ENCODE assay signal across 18 cellular contexts in genomic region chr1:41524676-41525675, GRCh38. TPM values are rescaled to one million over a fixed set of nuclear protein-coding genes. Genes with fewer than 3 reads are reported as not detected.
DNase-seq lines count a peak whose midpoint lies in the region; ATAC-seq and TF ChIP-seq lines count a peak whose summit lies in the region.
"Had no signal": no experiment of that assay in that cellular context is flagged by ENCODE, and none has a peak within 500 bp of the region (broad histone marks: within the 10 kb centered on the region; RNA-seq: fewer than 3 reads in every experiment).

No MANE protein-coding gene starts in this region.

- H2AK5ac ChIP-seq in trophoblast cell (ENCODE audit: low read length): no peak overlapping the region

- H3K4me2 ChIP-seq in trophoblast cell (ENCODE audit: low read length): no peak overlapping the region
- H3K4me2 ChIP-seq: A549, BLaER1 had no signal

- peaks cover 13% of the 10 kb centered on the region for H3K4me1 Mint-ChIP-seq in activated CD4-positive, alpha-beta T cell treated with anti-CD3 and anti-CD28 coated beads, Interleukin-2, amount 10 ng/mL, durations not matched to agents 24 days and 14 days
- H3K4me1 Mint-ChIP-seq in neural crest cell: peaks cover 9% of the 10 kb centered on the region
- H3K4me1 Mint-ChIP-seq in effector memory CD8-positive, alpha-beta T cell (ENCODE audit: low read depth in 2 of 2): peaks cover 6% of the 10 kb centered on the region in 2 donors

- no peak overlapping the region for H3K4ac ChIP-seq in trophoblast cell (ENCODE audit: low read depth, low read length)

- TF ChIP-seq CTCF in A673 (conservative IDR thresholded peaks at IDR 0.05; ENCODE audit: low read depth, low read length) (no peak), neural crest cell (conservative IDR thresholded peaks at IDR 0.05) (no peak)

- no peak overlapping the region for H3K18ac ChIP-seq in trophoblast cell (ENCODE audit: low read length)

- H3K79me2 ChIP-seq in trophoblast cell (ENCODE audit: control insufficient read depth, insufficient read depth, low read length, poor library complexity): peaks cover 6% of the 10 kb centered on the region

- H3K4me3 Mint-ChIP-seq in activated CD4-positive, alpha-beta T cell treated with anti-CD3 and anti-CD28 coated beads, Interleukin-2, amount 10 ng/mL, durations not matched to agents 24 days and 14 days: no peak overlapping the region
- no peak overlapping the region for H3K4me3 Mint-ChIP-seq in neural crest cell
- no peak overlapping the region for H3K4me3 Mint-ChIP-seq in effector memory CD8-positive, alpha-beta T cell
- H3K4me3 Mint-ChIP-seq: CD14-positive monocyte; CD4-positive, alpha-beta memory T cell had no signal

- H3K27ac Mint-ChIP-seq in activated CD4-positive, alpha-beta T cell treated with anti-CD3 and anti-CD28 coated beads, Interleukin-2, amount 10 ng/mL, durations not matched to agents 24 days and 14 days: peak overlapping the region; percentile 15
- peak overlapping the region; percentile 43 for H3K27ac Mint-ChIP-seq in neural crest cell (ENCODE audit: unreplicated experiment)
- no peak overlapping the region for H3K27ac Mint-ChIP-seq in effector memory CD8-positive, alpha-beta T cell

- no peaks in the 10 kb centered on the region for H3K4me1 ChIP-seq in A673 (ENCODE audit: insufficient read depth, low read length, poor library complexity, severe bottlenecking)
- H3K4me1 ChIP-seq in trophoblast cell (ENCODE audit: control insufficient read depth in 1 of 2, insufficient read depth in 2 of 2, low read length in 2 of 2): peaks cover 21% of the 10 kb centered on the region in 2 experiments
- H3K4me1 ChIP-seq: A549, BLaER1, HAP-1 had no signal

- H2BK5ac ChIP-seq in trophoblast cell (ENCODE audit: low read depth, low read length, poor library complexity): no peak overlapping the region

- peaks cover 18% of the 10 kb centered on the region for H3K79me1 ChIP-seq in trophoblast cell (ENCODE audit: low read length)

- H2AFZ ChIP-seq in trophoblast cell (ENCODE audit: insufficient read depth, low read length, poor library complexity): no peak overlapping the region
- H2AFZ ChIP-seq: GM23248 had no signal

- H3K36me3 Mint-ChIP-seq in activated CD4-positive, alpha-beta T cell treated with anti-CD3 and anti-CD28 coated beads, Interleukin-2, amount 10 ng/mL, durations not matched to agents 24 days and 14 days (ENCODE audit: low read depth): peaks cover 70% of the 10 kb centered on the region
- H3K36me3 Mint-ChIP-seq in neural crest cell (ENCODE audit: low read depth): no peaks in the 10 kb centered on the region
- H3K36me3 Mint-ChIP-seq in effector memory CD8-positive, alpha-beta T cell (ENCODE audit: insufficient read depth): peaks cover 6% of the 10 kb centered on the region

- H3K4me3 ChIP-seq in A673 (ENCODE audit: low read depth, low read length, poor library complexity, severe bottlenecking) (no peak overlapping the region), trophoblast cell (ENCODE audit: low read depth, low read length) (no peak overlapping the region)
- H3K4me3 ChIP-seq: A549, BLaER1, GM23248, HAP-1 had no signal

- no peak overlapping the region for H3K14ac ChIP-seq in trophoblast cell (ENCODE audit: low read length)

- H3K27ac ChIP-seq in A673 (ENCODE audit: low read depth, low read length, poor library complexity, severe bottlenecking) (no peak overlapping the region), trophoblast cell (ENCODE audit: low read depth, low read length) (no peak overlapping the region)
- H3K27ac ChIP-seq: 22Rv1, A549, BLaER1, GM23248, HL-60 had no signal

- no peak overlapping the region for H4K12ac ChIP-seq in trophoblast cell (ENCODE audit: low read depth, low read length)

- BruUV-seq in A673 (replicated peaks; lab: Mats Ljungman, UMichigan): no TSS peak

- peak overlapping the region; percentile 22 for H4K91ac ChIP-seq in trophoblast cell (ENCODE audit: low read depth, low read length)

- H3K9ac ChIP-seq in trophoblast cell (ENCODE audit: low read length): no peak overlapping the region
- H3K9ac ChIP-seq: BLaER1, GM23248 had no signal

- CTCF ChIA-PET in A673 (lab: Charles Lee): interaction anchor here (0.9 kb wide), 1 partner anchor 9 kb away, joined by 3 read pairs; no protein-coding TSS in a partner anchor

- intact Hi-C loops in activated CD4-positive, alpha-beta T cell treated with anti-CD3 and anti-CD28 coated beads, Interleukin-2, amount 10 ng/mL, durations not matched to agents 24 days and 14 days (cut with micrococcal nuclease): no loop called here
- intact Hi-C loops in A673 (cut with micrococcal nuclease; ENCODE audit: unreplicated experiment): no loop called here

- ATAC-seq in HG03520 (IDR thresholded peaks at IDR 0.05; ENCODE audit: unreplicated experiment): no peak
- ATAC-seq in effector memory CD8-positive, alpha-beta T cell (replicated peaks): no peak

- no peaks in the 10 kb centered on the region for H3K36me3 ChIP-seq in A673 (ENCODE audit: insufficient read depth, low read length, poor library complexity, severe bottlenecking)
- H3K36me3 ChIP-seq in trophoblast cell (ENCODE audit: control insufficient read depth in 1 of 2, insufficient read depth in 2 of 2, low read length in 2 of 2): no peaks in the 10 kb centered on the region
- H3K36me3 ChIP-seq: HAP-1 had no signal

- no CpG with 5 or more reads among the region's 30 CpGs for WGBS in trophoblast cell (ENCODE audit: extremely low coverage, insufficient coverage, insufficient read length)

- no peak overlapping the region for H2BK120ac ChIP-seq in trophoblast cell (ENCODE audit: insufficient read depth, low read length, poor library complexity)

- POLR2A ChIA-PET in A673 (lab: Charles Lee; ENCODE audit: low non-redundant PET): no interaction called here

- H2BK12ac ChIP-seq in trophoblast cell (ENCODE audit: low read length): peak overlapping the region; percentile 1

- H3K27me3 ChIP-seq in A673 (replicated peaks; ENCODE audit: insufficient read depth, low read depth, low read length, poor library complexity) (no peaks in the 10 kb centered on the region), trophoblast cell (ENCODE audit: insufficient read depth, low read length) (no peaks in the 10 kb centered on the region)
- H3K27me3 ChIP-seq: BLaER1 had no signal

- no peaks in the 10 kb centered on the region for H3K9me3 ChIP-seq in A673 (ENCODE audit: low read depth, low read length, poor library complexity, severe bottlenecking)
- peaks cover 28% of the 10 kb centered on the region for H3K9me3 ChIP-seq in trophoblast cell (ENCODE audit: insufficient read depth, low read depth, low read length)
- H3K9me3 ChIP-seq: A549, BLaER1, HAP-1 had no signal

- H3K23ac ChIP-seq in trophoblast cell (ENCODE audit: low read length): no peak overlapping the region

- DNase-seq in activated CD4-positive, alpha-beta T cell treated with anti-CD3 and anti-CD28 coated beads, Interleukin-2, amount 10 ng/mL, durations not matched to agents 24 days and 14 days: no peak
- DNase-seq in activated CD4-positive, alpha-beta T cell treated with anti-CD3 and anti-CD28 coated beads, Interleukin-2, amount 50 U/mL, for 48 hours: no peak
- DNase-seq in A673 (ENCODE audit: low spot score) (peak; percentile 15), neural crest cell (ENCODE audit: low read depth, low spot score) (no peak), trophoblast cell (no peak)
- DNase-seq in effector memory CD8-positive, alpha-beta T cell: no peak
- DNase-seq: DMS153, GDM1, GM23248 had no signal

- H4K8ac ChIP-seq in trophoblast cell (ENCODE audit: low read depth, low read length): no peak overlapping the region

- H3K27me3 Mint-ChIP-seq in activated CD4-positive, alpha-beta T cell treated with anti-CD3 and anti-CD28 coated beads, Interleukin-2, amount 10 ng/mL, durations not matched to agents 24 days and 14 days: no peaks in the 10 kb centered on the region
- H3K27me3 Mint-ChIP-seq in neural crest cell (ENCODE audit: low read depth): no peaks in the 10 kb centered on the region
- no peaks in the 10 kb centered on the region for H3K27me3 Mint-ChIP-seq in effector memory CD8-positive, alpha-beta T cell
- H3K27me3 Mint-ChIP-seq: CD4-positive, alpha-beta memory T cell had no signal

- H3K9me3 Mint-ChIP-seq in activated CD4-positive, alpha-beta T cell treated with anti-CD3 and anti-CD28 coated beads, Interleukin-2, amount 10 ng/mL, durations not matched to agents 24 days and 14 days: peaks cover 23% of the 10 kb centered on the region
- no peaks in the 10 kb centered on the region for H3K9me3 Mint-ChIP-seq in neural crest cell
- H3K9me3 Mint-ChIP-seq in effector memory CD8-positive, alpha-beta T cell: peaks cover 0 to 2% of the 10 kb centered on the region in 2 donors
- H3K9me3 Mint-ChIP-seq: CD4-positive, alpha-beta memory T cell had no signal

RNA-seq across cellular contexts. Expression of gene EDN2, which starts 40.5 kb away (rescaled TPM):
- total RNA-seq in activated CD4-positive, alpha-beta T cell treated with anti-CD3 and anti-CD28 coated beads, Interleukin-2, amount 10 ng/mL, durations not matched to agents 24 days and 14 days: not detected in 2 replicates
- total RNA-seq in A673 (2021) (not detected in 2 replicates), neural crest cell (not detected in 2 replicates)
- polyA plus RNA-seq in trophoblast cell (2013): 0.14 and 0.19 TPM in 2 replicates
- total RNA-seq: CD4-positive, alpha-beta memory T cell; GM23248; HT1080 had no signal
- polyA plus RNA-seq: CD14-positive monocyte; CD4-positive, alpha-beta memory T cell; GM23248 had no signal

Comparison
In these comparisons a context has a peak if more than half of its experiments do, and no peak if none do; other contexts are left out.
1. H3K27ac Mint-ChIP-seq: peak in activated CD4-positive, alpha-beta T cell treated with anti-CD3 and anti-CD28 coated beads, Interleukin-2, amount 10 ng/mL, durations not matched to agents 24 days and 14 days (single experiment) and neural crest cell (single experiment); none in effector memory CD8-positive, alpha-beta T cell (0 of 2).